Comparison of ENCODE assay signal across 22 cellular contexts in the genomic region with DNA sequence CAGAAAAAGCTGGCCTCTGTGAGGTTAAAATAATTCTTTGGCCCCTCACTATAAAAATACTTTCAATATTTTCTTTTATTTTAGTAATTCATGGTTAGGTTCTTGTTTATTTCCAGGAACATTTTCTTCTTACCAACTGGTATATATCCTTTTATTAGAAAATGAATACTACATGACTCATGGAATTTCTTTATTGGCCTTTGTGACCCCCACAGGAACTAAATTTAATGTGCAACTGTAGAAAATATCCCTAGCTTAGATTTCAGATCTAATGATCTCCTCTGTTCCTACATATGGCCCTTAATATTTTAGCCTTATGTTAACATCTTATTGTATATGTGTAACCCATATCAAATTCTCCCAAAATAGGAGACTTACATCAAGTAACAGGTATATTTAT.
DNase-seq lines count a peak whose midpoint lies in the region; ATAC-seq, FAIRE-seq and TF ChIP-seq lines count a peak whose summit lies in the region.
"Had no signal": no experiment of that assay in that cellular context is flagged by ENCODE, and none has a peak within 500 bp of the region (broad histone marks: within the 10 kb centered on the region; RNA-seq: fewer than 3 reads in every experiment).

No MANE protein-coding gene starts in this region.

- no peaks in the 10 kb centered on the region for H3K36me3 ChIP-seq in breast epithelium
- H3K36me3 ChIP-seq in astrocyte (ENCODE audit: insufficient read depth, low read length) = no peaks in the 10 kb centered on the region
- no peaks in the 10 kb centered on the region for H3K36me3 ChIP-seq in tibial artery
- H3K36me3 ChIP-seq in ascending aorta = no peaks in the 10 kb centered on the region
- H3K36me3 ChIP-seq: neural progenitor cell, upper lobe of left lung had no signal

- CTCF ChIA-PET in MCF 10A (lab: Yijun Ruan, JAX) = interaction anchor here (0.8 to 1.1 kb wide), 2 partner anchors 44 to 432 kb away, joined by 4 to 5 read pairs; a partner anchor contains a TSS

- intact Hi-C loops in MCF 10A (cut with micrococcal nuclease) = loop anchor here (2.0 kb wide), 1 partner anchor 430 kb away; a partner anchor contains a TSS
- intact Hi-C loops in breast epithelium (cut with DNase I; ENCODE audit: low total_unique reads) = no loop called here
- intact Hi-C loops in tibial artery (cut with DNase I; ENCODE audit: low total_unique reads) = no loop called here
- intact Hi-C loops in ascending aorta (cut with DNase I) = no loop called here

- H3K4me3 ChIP-seq in breast epithelium (no peak overlapping the region), astrocyte (ENCODE audit: insufficient read depth, low read depth, low read length) (no peak overlapping the region), fibroblast of pulmonary artery (replicated peaks; ENCODE audit: low read depth, low read length) (no peak overlapping the region), tibial artery (no peak overlapping the region), ascending aorta (no peak overlapping the region)
- H3K4me3 ChIP-seq: neural progenitor cell, upper lobe of left lung had no signal

- no peak overlapping the region for H3K9ac ChIP-seq in astrocyte (ENCODE audit: low read length)
- H3K9ac ChIP-seq: neural progenitor cell had no signal

- no peaks in the 10 kb centered on the region for H3K79me2 ChIP-seq in astrocyte (ENCODE audit: insufficient read depth, low read length)

- DNase-seq in MCF 10A (ENCODE audit: unreplicated experiment) (peak; percentile 13), breast epithelium (ENCODE audit: low spot score in 2 of 2) (no peak), astrocyte (ENCODE audit: low read depth) (peak; percentile 42), fibroblast of pulmonary artery (ENCODE audit: low read depth) (peak; percentile 39), tibial artery (no peak), ascending aorta (ENCODE audit: low spot score in 2 of 2) (no peak)
- DNase-seq: activated CD8-positive, alpha-beta memory T cell treated with anti-CD3 and anti-CD28 coated beads, Interleukin-2, amount 10 ng/mL, durations not matched to agents 7 days and 5 days; activated effector memory CD4-positive, alpha-beta T cell treated with anti-CD3 and anti-CD28 coated beads, Interleukin-2, amount 50 U/mL, for 16 hours; DMS 273 treated with DMSO at 0.1 percent for 48 hours; kidney; mesendoderm; MM.1S; NCI-H1930; NCI-H446 treated with DMSO at 0.1 percent for 48 hours; stimulated activated naive CD8-positive, alpha-beta T cell treated with anti-CD3 and anti-CD28 coated beads, Interleukin-15, Interleukin-2, amounts not matched to agents 100 U/mL and 50 U/mL, for 24 hours; T-helper 9 cell; upper lobe of left lung had no signal

- H3K9me3 Mint-ChIP-seq in MCF 10A (ENCODE audit: unreplicated experiment) (no peaks in the 10 kb centered on the region), astrocyte (ENCODE audit: unreplicated experiment) (no peaks in the 10 kb centered on the region)
- H3K9me3 Mint-ChIP-seq: neural progenitor cell had no signal

- POLR2A ChIA-PET in MCF 10A (lab: Yijun Ruan, JAX) = interaction anchor here (1.0 kb wide), 1 partner anchor 10 kb away, joined by 6 read pairs; no protein-coding TSS in a partner anchor

- no peaks in the 10 kb centered on the region for H3K9me3 ChIP-seq in breast epithelium
- no peaks in the 10 kb centered on the region for H3K9me3 ChIP-seq in astrocyte (ENCODE audit: insufficient read depth, low read depth, low read length)
- H3K9me3 ChIP-seq in tibial artery = no peaks in the 10 kb centered on the region
- no peaks in the 10 kb centered on the region for H3K9me3 ChIP-seq in ascending aorta
- H3K9me3 ChIP-seq: upper lobe of left lung had no signal

- TF ChIP-seq CTCF in MCF 10A (IDR thresholded peaks at IDR 0.05; ENCODE audit: unreplicated experiment) (no peak), breast epithelium (IDR thresholded peaks at IDR 0.05) (no peak), astrocyte (IDR thresholded peaks at IDR 0.05; ENCODE audit: insufficient read depth, low read depth, low read length) (no peak), fibroblast of pulmonary artery (IDR thresholded peaks at IDR 0.05; ENCODE audit: low read length, missing control alignments) (no peak), tibial artery (IDR thresholded peaks at IDR 0.05) (no peak), ascending aorta (IDR thresholded peaks at IDR 0.05) (no peak)

- H3K27ac Mint-ChIP-seq in MCF 10A (ENCODE audit: low read depth, unreplicated experiment) = no peak overlapping the region
- H3K27ac Mint-ChIP-seq in astrocyte (ENCODE audit: unreplicated experiment) = no peak overlapping the region
- H3K27ac Mint-ChIP-seq: activated CD8-positive, alpha-beta memory T cell treated with anti-CD3 and anti-CD28 coated beads, Interleukin-2, amount 10 ng/mL, durations not matched to agents 7 days and 5 days; neural progenitor cell had no signal

- TF ChIP-seq POLR2A in breast epithelium (IDR thresholded peaks at IDR 0.05) = no peak

- no peaks in the 10 kb centered on the region for H3K27me3 Mint-ChIP-seq in MCF 10A (ENCODE audit: insufficient read depth, unreplicated experiment)
- H3K27me3 Mint-ChIP-seq in astrocyte (ENCODE audit: low read depth, unreplicated experiment) = no peaks in the 10 kb centered on the region
- H3K27me3 Mint-ChIP-seq: activated CD8-positive, alpha-beta memory T cell treated with anti-CD3 and anti-CD28 coated beads, Interleukin-2, amount 10 ng/mL, durations not matched to agents 7 days and 5 days had no signal

- H3K4me1 Mint-ChIP-seq in MCF 10A (ENCODE audit: insufficient read depth, unreplicated experiment) (peaks cover 10% of the 10 kb centered on the region), astrocyte (ENCODE audit: low read depth, unreplicated experiment) (peaks cover 5% of the 10 kb centered on the region)
- H3K4me1 Mint-ChIP-seq: activated CD8-positive, alpha-beta memory T cell treated with anti-CD3 and anti-CD28 coated beads, Interleukin-2, amount 10 ng/mL, durations not matched to agents 7 days and 5 days had no signal

- H3K4me1 ChIP-seq in breast epithelium (no peaks in the 10 kb centered on the region), astrocyte (ENCODE audit: insufficient read depth, low read length) (peaks cover 13% of the 10 kb centered on the region), tibial artery (peaks cover 0 to 44% (median 9%) of the 10 kb centered on the region in 4 donors), ascending aorta (no peaks in the 10 kb centered on the region)
- H3K4me1 ChIP-seq: upper lobe of left lung had no signal

- no peaks in the 10 kb centered on the region for H4K20me1 ChIP-seq in astrocyte (ENCODE audit: insufficient read depth, low read length)

- no peaks in the 10 kb centered on the region for H3K36me3 Mint-ChIP-seq in MCF 10A (ENCODE audit: insufficient read depth, unreplicated experiment)
- H3K36me3 Mint-ChIP-seq in astrocyte (ENCODE audit: low read depth, unreplicated experiment) = no peaks in the 10 kb centered on the region
- H3K36me3 Mint-ChIP-seq: activated CD8-positive, alpha-beta memory T cell treated with anti-CD3 and anti-CD28 coated beads, Interleukin-2, amount 10 ng/mL, durations not matched to agents 7 days and 5 days; neural progenitor cell had no signal

- H3K27ac ChIP-seq in breast epithelium (no peak overlapping the region), astrocyte (ENCODE audit: low read depth, low read length) (peak overlapping the region; percentile 24), tibial artery (peak overlapping the region; percentile 7 to 45), ascending aorta (no peak overlapping the region)
- H3K27ac ChIP-seq: 22Rv1, C4-2B, neural progenitor cell, upper lobe of left lung had no signal

- FAIRE-seq in astrocyte (lab: Jason Lieb, UNC) = no peak
- FAIRE-seq: kidney had no signal

- H2AFZ ChIP-seq in astrocyte (ENCODE audit: low read depth, low read length) = no peak overlapping the region

- peak overlapping the region; percentile 24 for H3K4me2 ChIP-seq in astrocyte (ENCODE audit: low read length)
- H3K4me2 ChIP-seq: neural progenitor cell had no signal

- BruUV-seq in MCF 10A (replicated peaks; lab: Mats Ljungman, UMichigan) = no TSS peak

- H3K27me3 ChIP-seq in breast epithelium (no peaks in the 10 kb centered on the region), astrocyte (ENCODE audit: insufficient read depth, low read length) (no peaks in the 10 kb centered on the region), tibial artery (no peaks in the 10 kb centered on the region), ascending aorta (no peaks in the 10 kb centered on the region)
- H3K27me3 ChIP-seq: neural progenitor cell, upper lobe of left lung had no signal

- no peak overlapping the region for H3K4me3 Mint-ChIP-seq in MCF 10A (ENCODE audit: unreplicated experiment)
- no peak overlapping the region for H3K4me3 Mint-ChIP-seq in astrocyte (ENCODE audit: unreplicated experiment)
- H3K4me3 Mint-ChIP-seq: activated CD8-positive, alpha-beta memory T cell treated with anti-CD3 and anti-CD28 coated beads, Interleukin-2, amount 10 ng/mL, durations not matched to agents 7 days and 5 days; neural progenitor cell had no signal

- ATAC-seq in HG03520 (IDR thresholded peaks at IDR 0.05; ENCODE audit: unreplicated experiment) (no peak), HG02763 (IDR thresholded peaks at IDR 0.05; ENCODE audit: unreplicated experiment) (no peak)
- ATAC-seq: activated CD8-positive, alpha-beta memory T cell treated with anti-CD3 and anti-CD28 coated beads, Interleukin-2, amount 10 ng/mL, durations not matched to agents 7 days and 5 days; stimulated activated naive CD8-positive, alpha-beta T cell treated with anti-CD3 and anti-CD28 coated beads, Interleukin-15, Interleukin-2, amounts not matched to agents 100 U/mL and 50 U/mL, for 24 hours had no signal

Comparison
In these comparisons a context has a peak if more than half of its experiments do, and no peak if none do; other contexts are left out.
1. DNase-seq: peak in MCF 10A (single experiment), astrocyte (single experiment) and fibroblast of pulmonary artery (single experiment); none in breast epithelium (0 of 2), tibial artery (0 of 2) and ascending aorta (0 of 2).
2. H3K27ac ChIP-seq: peak in astrocyte (single experiment) and tibial artery (2 of 2); none in breast epithelium (0 of 2) and ascending aorta (0 of 2).